ENCODE assay signal across 1 cellular context in the genomic region with DNA sequence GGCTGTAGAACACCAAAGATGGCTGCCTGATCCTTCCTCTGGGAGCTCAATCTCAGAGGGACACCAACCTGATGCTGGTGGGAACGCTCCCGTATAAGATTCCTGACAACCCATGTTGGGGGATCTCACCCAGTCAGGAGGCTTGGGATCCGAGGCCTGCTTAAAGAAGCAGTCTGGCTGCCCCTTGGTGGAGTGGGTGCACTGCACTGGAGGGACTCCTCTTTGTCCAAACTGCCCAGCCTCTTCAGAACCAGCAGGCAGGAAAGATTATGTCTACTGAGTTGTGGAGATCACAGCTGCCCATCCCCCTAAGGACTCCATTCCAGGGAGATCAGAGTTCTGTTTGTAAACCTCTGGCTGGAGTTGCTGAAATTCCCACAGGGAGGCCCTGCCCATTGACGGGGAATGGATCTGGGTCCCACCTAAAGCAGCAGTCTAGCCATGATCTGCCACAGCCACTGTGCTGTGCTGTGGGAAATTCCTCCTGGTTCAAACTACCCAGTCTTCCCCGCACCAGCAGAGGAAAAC.
TF ChIP-seq lines count a peak whose summit lies in the region.

No MANE protein-coding gene starts in this region.

TF ChIP-seq in HepG2, 621 proteins besides CTCF, POLR2A, EP300 and RAD21 (continued from another document):
- TF ChIP-seq, protein P1, sequence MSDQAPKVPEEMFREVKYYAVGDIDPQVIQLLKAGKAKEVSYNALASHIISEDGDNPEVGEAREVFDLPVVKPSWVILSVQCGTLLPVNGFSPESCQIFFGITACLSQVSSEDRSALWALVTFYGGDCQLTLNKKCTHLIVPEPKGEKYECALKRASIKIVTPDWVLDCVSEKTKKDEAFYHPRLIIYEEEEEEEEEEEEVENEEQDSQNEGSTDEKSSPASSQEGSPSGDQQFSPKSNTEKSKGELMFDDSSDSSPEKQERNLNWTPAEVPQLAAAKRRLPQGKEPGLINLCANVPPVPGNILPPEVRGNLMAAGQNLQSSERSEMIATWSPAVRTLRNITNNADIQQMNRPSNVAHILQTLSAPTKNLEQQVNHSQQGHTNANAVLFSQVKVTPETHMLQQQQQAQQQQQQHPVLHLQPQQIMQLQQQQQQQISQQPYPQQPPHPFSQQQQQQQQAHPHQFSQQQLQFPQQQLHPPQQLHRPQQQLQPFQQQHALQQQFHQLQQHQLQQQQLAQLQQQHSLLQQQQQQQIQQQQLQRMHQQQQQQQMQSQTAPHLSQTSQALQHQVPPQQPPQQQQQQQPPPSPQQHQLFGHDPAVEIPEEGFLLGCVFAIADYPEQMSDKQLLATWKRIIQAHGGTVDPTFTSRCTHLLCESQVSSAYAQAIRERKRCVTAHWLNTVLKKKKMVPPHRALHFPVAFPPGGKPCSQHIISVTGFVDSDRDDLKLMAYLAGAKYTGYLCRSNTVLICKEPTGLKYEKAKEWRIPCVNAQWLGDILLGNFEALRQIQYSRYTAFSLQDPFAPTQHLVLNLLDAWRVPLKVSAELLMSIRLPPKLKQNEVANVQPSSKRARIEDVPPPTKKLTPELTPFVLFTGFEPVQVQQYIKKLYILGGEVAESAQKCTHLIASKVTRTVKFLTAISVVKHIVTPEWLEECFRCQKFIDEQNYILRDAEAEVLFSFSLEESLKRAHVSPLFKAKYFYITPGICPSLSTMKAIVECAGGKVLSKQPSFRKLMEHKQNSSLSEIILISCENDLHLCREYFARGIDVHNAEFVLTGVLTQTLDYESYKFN (CRISPR knock-in tag; conservative IDR thresholded peaks at IDR 0.05): peak; percentile 81
- peak; percentile 84 for TF ChIP-seq HNF4A (CRISPR knock-in tag; IDR thresholded peaks at IDR 0.05)
- 0 out of 2 replicates have a peak, but pooled peaks have one; percentile 44 for TF ChIP-seq ZNF644 (CRISPR knock-in tag; IDR thresholded peaks at IDR 0.05; ENCODE audit: low read depth)
- 0 out of 2 replicates have a peak, but pooled peaks have one; percentile 4 for TF ChIP-seq SMC3 (IDR thresholded peaks at IDR 0.05; ENCODE audit: low read length)
- TF ChIP-seq BRCA1 (CRISPR knock-in tag; IDR thresholded peaks at IDR 0.05): peak; percentile 43; the same call in 1 of the 2 replicates
- 0 out of 2 replicates have a peak, but pooled peaks have one; percentile 34 for TF ChIP-seq CCDC6 (CRISPR knock-in tag; IDR thresholded peaks at IDR 0.05)
- TF ChIP-seq, protein P2, sequence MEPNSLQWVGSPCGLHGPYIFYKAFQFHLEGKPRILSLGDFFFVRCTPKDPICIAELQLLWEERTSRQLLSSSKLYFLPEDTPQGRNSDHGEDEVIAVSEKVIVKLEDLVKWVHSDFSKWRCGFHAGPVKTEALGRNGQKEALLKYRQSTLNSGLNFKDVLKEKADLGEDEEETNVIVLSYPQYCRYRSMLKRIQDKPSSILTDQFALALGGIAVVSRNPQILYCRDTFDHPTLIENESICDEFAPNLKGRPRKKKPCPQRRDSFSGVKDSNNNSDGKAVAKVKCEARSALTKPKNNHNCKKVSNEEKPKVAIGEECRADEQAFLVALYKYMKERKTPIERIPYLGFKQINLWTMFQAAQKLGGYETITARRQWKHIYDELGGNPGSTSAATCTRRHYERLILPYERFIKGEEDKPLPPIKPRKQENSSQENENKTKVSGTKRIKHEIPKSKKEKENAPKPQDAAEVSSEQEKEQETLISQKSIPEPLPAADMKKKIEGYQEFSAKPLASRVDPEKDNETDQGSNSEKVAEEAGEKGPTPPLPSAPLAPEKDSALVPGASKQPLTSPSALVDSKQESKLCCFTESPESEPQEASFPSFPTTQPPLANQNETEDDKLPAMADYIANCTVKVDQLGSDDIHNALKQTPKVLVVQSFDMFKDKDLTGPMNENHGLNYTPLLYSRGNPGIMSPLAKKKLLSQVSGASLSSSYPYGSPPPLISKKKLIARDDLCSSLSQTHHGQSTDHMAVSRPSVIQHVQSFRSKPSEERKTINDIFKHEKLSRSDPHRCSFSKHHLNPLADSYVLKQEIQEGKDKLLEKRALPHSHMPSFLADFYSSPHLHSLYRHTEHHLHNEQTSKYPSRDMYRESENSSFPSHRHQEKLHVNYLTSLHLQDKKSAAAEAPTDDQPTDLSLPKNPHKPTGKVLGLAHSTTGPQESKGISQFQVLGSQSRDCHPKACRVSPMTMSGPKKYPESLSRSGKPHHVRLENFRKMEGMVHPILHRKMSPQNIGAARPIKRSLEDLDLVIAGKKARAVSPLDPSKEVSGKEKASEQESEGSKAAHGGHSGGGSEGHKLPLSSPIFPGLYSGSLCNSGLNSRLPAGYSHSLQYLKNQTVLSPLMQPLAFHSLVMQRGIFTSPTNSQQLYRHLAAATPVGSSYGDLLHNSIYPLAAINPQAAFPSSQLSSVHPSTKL (CRISPR knock-in tag; IDR thresholded peaks at IDR 0.05): peak; percentile 48; the same call in 1 of the 2 replicates
- no peak for TF ChIP-seq ZNF773 (CRISPR knock-in tag; IDR thresholded peaks at IDR 0.05; ENCODE audit: borderline replicate concordance)
- peak; percentile 46; the same call in 1 of the 2 replicates for TF ChIP-seq ZSCAN25 (CRISPR knock-in tag; IDR thresholded peaks at IDR 0.05)
- peak; percentile 63; the same call in 1 of the 2 replicates for TF ChIP-seq ZNF501 (CRISPR knock-in tag; IDR thresholded peaks at IDR 0.05)
- no peak for TF ChIP-seq ZNF766 (CRISPR knock-in tag; IDR thresholded peaks at IDR 0.05; ENCODE audit: borderline replicate concordance)
- TF ChIP-seq MEIS2 (CRISPR knock-in tag; IDR thresholded peaks at IDR 0.05): peak; percentile 55; the same call in 1 of the 2 replicates
- no peak for TF ChIP-seq PAWR (CRISPR knock-in tag; IDR thresholded peaks at IDR 0.05; ENCODE audit: borderline replicate concordance)
- TF ChIP-seq, protein P3, sequence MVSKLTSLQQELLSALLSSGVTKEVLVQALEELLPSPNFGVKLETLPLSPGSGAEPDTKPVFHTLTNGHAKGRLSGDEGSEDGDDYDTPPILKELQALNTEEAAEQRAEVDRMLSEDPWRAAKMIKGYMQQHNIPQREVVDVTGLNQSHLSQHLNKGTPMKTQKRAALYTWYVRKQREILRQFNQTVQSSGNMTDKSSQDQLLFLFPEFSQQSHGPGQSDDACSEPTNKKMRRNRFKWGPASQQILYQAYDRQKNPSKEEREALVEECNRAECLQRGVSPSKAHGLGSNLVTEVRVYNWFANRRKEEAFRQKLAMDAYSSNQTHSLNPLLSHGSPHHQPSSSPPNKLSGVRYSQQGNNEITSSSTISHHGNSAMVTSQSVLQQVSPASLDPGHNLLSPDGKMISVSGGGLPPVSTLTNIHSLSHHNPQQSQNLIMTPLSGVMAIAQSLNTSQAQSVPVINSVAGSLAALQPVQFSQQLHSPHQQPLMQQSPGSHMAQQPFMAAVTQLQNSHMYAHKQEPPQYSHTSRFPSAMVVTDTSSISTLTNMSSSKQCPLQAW (CRISPR knock-in tag; IDR thresholded peaks at IDR 0.05): 0 out of 2 replicates have a peak, but pooled peaks have one; percentile 17
- TF ChIP-seq, protein P4, sequence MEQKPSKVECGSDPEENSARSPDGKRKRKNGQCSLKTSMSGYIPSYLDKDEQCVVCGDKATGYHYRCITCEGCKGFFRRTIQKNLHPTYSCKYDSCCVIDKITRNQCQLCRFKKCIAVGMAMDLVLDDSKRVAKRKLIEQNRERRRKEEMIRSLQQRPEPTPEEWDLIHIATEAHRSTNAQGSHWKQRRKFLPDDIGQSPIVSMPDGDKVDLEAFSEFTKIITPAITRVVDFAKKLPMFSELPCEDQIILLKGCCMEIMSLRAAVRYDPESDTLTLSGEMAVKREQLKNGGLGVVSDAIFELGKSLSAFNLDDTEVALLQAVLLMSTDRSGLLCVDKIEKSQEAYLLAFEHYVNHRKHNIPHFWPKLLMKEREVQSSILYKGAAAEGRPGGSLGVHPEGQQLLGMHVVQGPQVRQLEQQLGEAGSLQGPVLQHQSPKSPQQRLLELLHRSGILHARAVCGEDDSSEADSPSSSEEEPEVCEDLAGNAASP (CRISPR knock-in tag; IDR thresholded peaks at IDR 0.05; ENCODE audit: borderline replicate concordance): peak; percentile 27; the same call in 1 of the 2 replicates
- TF ChIP-seq, protein P5, sequence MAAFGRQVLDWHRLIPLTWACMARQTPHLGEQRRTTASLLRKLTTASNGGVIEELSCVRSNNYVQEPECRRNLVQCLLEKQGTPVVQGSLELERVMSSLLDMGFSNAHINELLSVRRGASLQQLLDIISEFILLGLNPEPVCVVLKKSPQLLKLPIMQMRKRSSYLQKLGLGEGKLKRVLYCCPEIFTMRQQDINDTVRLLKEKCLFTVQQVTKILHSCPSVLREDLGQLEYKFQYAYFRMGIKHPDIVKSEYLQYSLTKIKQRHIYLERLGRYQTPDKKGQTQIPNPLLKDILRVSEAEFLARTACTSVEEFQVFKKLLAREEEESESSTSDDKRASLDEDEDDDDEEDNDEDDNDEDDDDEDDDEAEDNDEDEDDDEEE (CRISPR knock-in tag; IDR thresholded peaks at IDR 0.05): 0 out of 2 replicates have a peak, but pooled peaks have one; percentile 21
- TF ChIP-seq ZNF605 (CRISPR knock-in tag; IDR thresholded peaks at IDR 0.05): peak; percentile 76; the same call in 1 of the 2 replicates
- TF ChIP-seq SAP130 (CRISPR knock-in tag; IDR thresholded peaks at IDR 0.05; ENCODE audit: low read depth): peak; percentile 45
- peak; percentile 47 for TF ChIP-seq GATAD2A (CRISPR knock-in tag; IDR thresholded peaks at IDR 0.05)
- TF ChIP-seq REXO4 (CRISPR knock-in tag; IDR thresholded peaks at IDR 0.05; ENCODE audit: borderline replicate concordance): no peak
- peak; percentile 23 for TF ChIP-seq SKI (IDR thresholded peaks at IDR 0.05; ENCODE audit: partially characterized antibody)
- TF ChIP-seq, protein P6, sequence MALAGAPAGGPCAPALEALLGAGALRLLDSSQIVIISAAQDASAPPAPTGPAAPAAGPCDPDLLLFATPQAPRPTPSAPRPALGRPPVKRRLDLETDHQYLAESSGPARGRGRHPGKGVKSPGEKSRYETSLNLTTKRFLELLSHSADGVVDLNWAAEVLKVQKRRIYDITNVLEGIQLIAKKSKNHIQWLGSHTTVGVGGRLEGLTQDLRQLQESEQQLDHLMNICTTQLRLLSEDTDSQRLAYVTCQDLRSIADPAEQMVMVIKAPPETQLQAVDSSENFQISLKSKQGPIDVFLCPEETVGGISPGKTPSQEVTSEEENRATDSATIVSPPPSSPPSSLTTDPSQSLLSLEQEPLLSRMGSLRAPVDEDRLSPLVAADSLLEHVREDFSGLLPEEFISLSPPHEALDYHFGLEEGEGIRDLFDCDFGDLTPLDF (CRISPR knock-in tag; IDR thresholded peaks at IDR 0.05): no peak
- TF ChIP-seq ZNF430 (CRISPR knock-in tag; IDR thresholded peaks at IDR 0.05): 0 out of 2 replicates have a peak, but pooled peaks have one; percentile 34
- peak; percentile 45 for TF ChIP-seq HNF4G (IDR thresholded peaks at IDR 0.05; ENCODE audit: borderline replicate concordance, low read depth, low read length)
- TF ChIP-seq HNF4G (CRISPR knock-in tag; IDR thresholded peaks at IDR 0.05; ENCODE audit: borderline replicate concordance, low read depth): no peak
- 0 out of 2 replicates have a peak, but pooled peaks have one; percentile 22 for TF ChIP-seq MTA1 (CRISPR knock-in tag; IDR thresholded peaks at IDR 0.05; ENCODE audit: borderline replicate concordance)
- peak; percentile 57; the same call in 1 of the 2 replicates for TF ChIP-seq REPIN1 (CRISPR knock-in tag; IDR thresholded peaks at IDR 0.05; ENCODE audit: borderline replicate concordance, low read depth)
- 0 out of 2 replicates have a peak, but pooled peaks have one; percentile 35 for TF ChIP-seq AKAP8 (CRISPR knock-in tag; IDR thresholded peaks at IDR 0.05)
- TF ChIP-seq HDAC1 (CRISPR knock-in tag; IDR thresholded peaks at IDR 0.05): 0 out of 2 replicates have a peak, but pooled peaks have one; percentile 23
- TF ChIP-seq ZFP36 (IDR thresholded peaks at IDR 0.05; ENCODE audit: borderline replicate concordance, low read depth, low read length, partially characterized antibody): no peak
- peak; percentile 60; the same call in 1 of the 2 replicates for TF ChIP-seq PHF21A (CRISPR knock-in tag; IDR thresholded peaks at IDR 0.05)
- TF ChIP-seq ZNF792 (CRISPR knock-in tag; IDR thresholded peaks at IDR 0.05): 0 out of 2 replicates have a peak, but pooled peaks have one; percentile 45
- TF ChIP-seq KLF6 (CRISPR knock-in tag; IDR thresholded peaks at IDR 0.05): no peak
- 0 out of 2 replicates have a peak, but pooled peaks have one; percentile 31 for TF ChIP-seq KAT8 (CRISPR knock-in tag; IDR thresholded peaks at IDR 0.05)
- TF ChIP-seq NCOR1 (IDR thresholded peaks at IDR 0.05; ENCODE audit: borderline replicate concordance, low read length): peak; percentile 62; the same call in 1 of the 2 replicates
- TF ChIP-seq ASH2L (IDR thresholded peaks at IDR 0.05; ENCODE audit: insufficient read length, low read depth, low read length): peak; percentile 61
- TF ChIP-seq HES4 (CRISPR knock-in tag; IDR thresholded peaks at IDR 0.05; ENCODE audit: borderline replicate concordance): no peak
- TF ChIP-seq, protein P7, sequence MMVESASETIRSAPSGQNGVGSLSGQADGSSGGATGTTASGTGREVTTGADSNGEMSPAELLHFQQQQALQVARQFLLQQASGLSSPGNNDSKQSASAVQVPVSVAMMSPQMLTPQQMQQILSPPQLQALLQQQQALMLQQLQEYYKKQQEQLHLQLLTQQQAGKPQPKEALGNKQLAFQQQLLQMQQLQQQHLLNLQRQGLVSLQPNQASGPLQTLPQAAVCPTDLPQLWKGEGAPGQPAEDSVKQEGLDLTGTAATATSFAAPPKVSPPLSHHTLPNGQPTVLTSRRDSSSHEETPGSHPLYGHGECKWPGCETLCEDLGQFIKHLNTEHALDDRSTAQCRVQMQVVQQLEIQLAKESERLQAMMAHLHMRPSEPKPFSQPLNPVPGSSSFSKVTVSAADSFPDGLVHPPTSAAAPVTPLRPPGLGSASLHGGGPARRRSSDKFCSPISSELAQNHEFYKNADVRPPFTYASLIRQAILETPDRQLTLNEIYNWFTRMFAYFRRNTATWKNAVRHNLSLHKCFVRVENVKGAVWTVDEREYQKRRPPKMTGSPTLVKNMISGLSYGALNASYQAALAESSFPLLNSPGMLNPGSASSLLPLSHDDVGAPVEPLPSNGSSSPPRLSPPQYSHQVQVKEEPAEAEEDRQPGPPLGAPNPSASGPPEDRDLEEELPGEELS (CRISPR knock-in tag; IDR thresholded peaks at IDR 0.05): peak; percentile 64
- no peak for TF ChIP-seq PHB2 (IDR thresholded peaks at IDR 0.05; ENCODE audit: partially characterized antibody)
- TF ChIP-seq ZNF724P (CRISPR knock-in tag; IDR thresholded peaks at IDR 0.05; ENCODE audit: borderline replicate concordance): no peak
- TF ChIP-seq TEAD3 (CRISPR knock-in tag; optimal IDR thresholded peaks at IDR 0.05; ENCODE audit: borderline replicate concordance): peak; percentile 75
